In the genomic region with DNA sequence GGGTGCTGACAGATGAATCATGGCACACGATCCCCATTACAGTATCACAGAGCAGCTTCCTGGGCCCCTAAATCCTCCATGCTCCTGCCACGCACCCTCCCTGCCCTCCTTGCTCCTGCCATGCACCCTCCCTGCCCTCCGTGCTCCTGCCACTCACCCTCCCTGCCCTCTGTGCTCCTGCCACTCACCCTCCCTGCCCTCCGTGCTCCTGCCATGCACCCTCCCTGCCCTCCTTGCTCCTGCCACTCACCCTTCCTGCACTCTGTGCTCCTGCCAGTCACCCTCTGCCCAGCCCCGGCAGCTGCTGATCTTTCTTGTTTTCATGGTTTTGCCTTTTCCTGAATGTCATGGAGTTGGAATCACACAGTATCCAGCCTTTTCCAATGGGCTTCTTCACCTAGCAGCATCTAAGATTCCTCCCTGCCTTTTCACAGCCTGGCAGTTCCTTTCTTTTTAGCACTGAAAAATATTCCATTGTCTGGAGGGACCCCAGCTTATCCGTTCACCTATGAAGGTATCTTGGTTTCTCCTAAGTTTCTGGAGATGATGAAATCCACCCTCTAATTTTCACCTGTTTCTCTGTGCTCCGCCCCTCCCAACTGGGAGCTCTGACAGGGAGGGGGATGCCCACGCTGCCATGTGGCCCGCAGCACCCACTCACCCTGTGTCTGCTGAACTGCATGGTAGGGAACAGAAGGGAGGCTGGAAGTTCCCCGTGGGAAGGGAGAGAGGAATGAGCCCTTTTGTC, we compare ENCODE assay signal across 8 cellular contexts.
DNase-seq lines count a peak whose midpoint lies in the region; ATAC-seq and TF ChIP-seq lines count a peak whose summit lies in the region.
"Not testable (repeated sequence)": the region's sequence is repeated elsewhere in the genome, so short reads cannot be mapped to it uniquely, and the experiment has no call there.

No MANE protein-coding gene starts in this region.

- POLR2A ChIA-PET in PC-3 (lab: Charles Lee; ENCODE audit: unreplicated experiment): not testable (repeated sequence)

- peak overlapping the region; percentile 28; the same call in 1 of the 2 replicates for H3K4me2 ChIP-seq in PC-3 (ENCODE audit: low read length)

- peaks cover 16% of the 10 kb centered on the region in 2 donors for H3K36me3 Mint-ChIP-seq in CD14-positive monocyte
- not testable (repeated sequence) for H3K36me3 Mint-ChIP-seq in endodermal cell (ENCODE audit: low read depth)

- not testable (repeated sequence) for TF ChIP-seq EP300 in transverse colon (IDR thresholded peaks at IDR 0.05; ENCODE audit: low read depth)

- H3K4me3 ChIP-seq in PC-3 (ENCODE audit: low read length); ascending aorta; endodermal cell (ENCODE audit: low read length); right atrium auricular region; mucosa of stomach (ENCODE audit: low read length); rectal smooth muscle tissue (ENCODE audit: low read length); transverse colon: not testable (repeated sequence)

- not testable (repeated sequence) for H3K9me3 ChIP-seq in PC-3 (ENCODE audit: low read length); ascending aorta; endodermal cell (ENCODE audit: control insufficient read depth, low read length); right atrium auricular region; mucosa of stomach (ENCODE audit: control insufficient read depth, low read length); transverse colon

- H3K27ac ChIP-seq in PC-3 (ENCODE audit: low read length): peak overlapping the region; percentile 98
- H3K27ac ChIP-seq in ascending aorta: peak overlapping the region; percentile 73 to 81
- H3K27ac ChIP-seq in endodermal cell (ENCODE audit: low read depth, low read length): not testable (repeated sequence)
- H3K27ac ChIP-seq in right atrium auricular region: peak overlapping the region; percentile 77 to 90
- H3K27ac ChIP-seq in rectal smooth muscle tissue (ENCODE audit: low read depth, low read length): peak overlapping the region; percentile 61
- H3K27ac ChIP-seq in transverse colon: peak overlapping the region in 3 of 4 donors; percentile 56 to 71 (median 57)

- not testable (repeated sequence) for BruUV-seq in PC-3 (replicated peaks; lab: Mats Ljungman, UMichigan)

- DNase-seq in CD14-positive monocyte (ENCODE audit: low spot score); PC-3; ascending aorta (ENCODE audit: low spot score in 2 of 2); right atrium auricular region (ENCODE audit: low spot score); transverse colon: not testable (repeated sequence)
- DNase-seq in endodermal cell: peak; percentile 18

- 87 to 88% methylated on average over 3 to 6 of the region's 10 CpGs for WGBS in endodermal cell (ENCODE audit: insufficient coverage in 1 of 2, insufficient read length in 1 of 2), 2 experiments
- WGBS in transverse colon (ENCODE audit: low coverage in 1 of 2), 2 donors: 73 to 87% methylated on average over 4 to 10 of the region's 10 CpGs

- not testable (repeated sequence) for TF ChIP-seq CTCF in CD14-positive monocyte (IDR thresholded peaks at IDR 0.05); PC-3 (conservative IDR thresholded peaks at IDR 0.05; ENCODE audit: low read depth, low read length); ascending aorta (IDR thresholded peaks at IDR 0.05); endodermal cell (conservative IDR thresholded peaks at IDR 0.05); right atrium auricular region (IDR thresholded peaks at IDR 0.05); transverse colon (IDR thresholded peaks at IDR 0.05)

- not testable (repeated sequence) for H3K27me3 ChIP-seq in PC-3 (ENCODE audit: low read length); ascending aorta; endodermal cell (ENCODE audit: control insufficient read depth, insufficient read depth, low read length, poor library complexity, severe bottlenecking); right atrium auricular region; mucosa of stomach (ENCODE audit: control insufficient read depth, insufficient read depth, low read length); rectal smooth muscle tissue (ENCODE audit: control insufficient read depth, insufficient read depth, low read length); transverse colon

- H3K9me2 ChIP-seq in PC-3 (replicated peaks; ENCODE audit: low read length): not testable (repeated sequence)

- H4K20me1 ChIP-seq in PC-3 (ENCODE audit: low read length): not testable (repeated sequence)

- TF ChIP-seq POLR2A in transverse colon (IDR thresholded peaks at IDR 0.05): not testable (repeated sequence)

- peak overlapping the region in 6 of 7 donors; percentile 47 to 90 (median 76) for H3K27ac Mint-ChIP-seq in CD14-positive monocyte
- H3K27ac Mint-ChIP-seq in endodermal cell: peak overlapping the region; percentile 21

- ATAC-seq in PC-3: not testable (repeated sequence)

- not testable (repeated sequence) for H3F3A ChIP-seq in PC-3 (ENCODE audit: low read length, unreplicated experiment)

- H3K9ac ChIP-seq in PC-3 (ENCODE audit: low read length): peak overlapping the region; percentile 93
- not testable (repeated sequence) for H3K9ac ChIP-seq in endodermal cell (ENCODE audit: extremely low read depth, low read length, poor library complexity, severe bottlenecking); rectal smooth muscle tissue (ENCODE audit: low read length)
- H3K9ac ChIP-seq in mucosa of stomach (ENCODE audit: low read length): peak overlapping the region; percentile 1

- CTCF ChIA-PET in PC-3 (lab: Charles Lee): not testable (repeated sequence)

- not testable (repeated sequence) for H3K79me2 ChIP-seq in PC-3 (ENCODE audit: low read length)

- intact Hi-C loops in CD14-positive monocyte (cut with micrococcal nuclease); PC-3 (cut with micrococcal nuclease); ascending aorta (cut with DNase I); transverse colon (cut with DNase I; ENCODE audit: low total_unique reads): not testable (repeated sequence)

- not testable (repeated sequence) for H3K9me3 Mint-ChIP-seq in CD14-positive monocyte, endodermal cell

- not testable (repeated sequence) for H3K36me3 ChIP-seq in PC-3 (ENCODE audit: low read depth, low read length); ascending aorta; endodermal cell (ENCODE audit: control insufficient read depth, insufficient read depth, low read length); right atrium auricular region; mucosa of stomach (ENCODE audit: control insufficient read depth, insufficient read depth, low read length); rectal smooth muscle tissue (ENCODE audit: control insufficient read depth, insufficient read depth, low read length); transverse colon

- in situ Hi-C loops in transverse colon (cut with MboI; ENCODE audit: low pct_ligation_motif_present in 1 of 4, low pct_unique_long_range_greater_than_20kb in 1 of 4, low sequenced_read_pairs in 3 of 4): not testable (repeated sequence)

- H3K4me3 Mint-ChIP-seq in CD14-positive monocyte, endodermal cell: not testable (repeated sequence)

- H2AFZ ChIP-seq in PC-3 (ENCODE audit: low read length): not testable (repeated sequence)

- H3K4me1 ChIP-seq in PC-3 (ENCODE audit: insufficient read depth, low read length): peaks cover 38% of the 10 kb centered on the region
- peaks cover 14 to 36% of the 10 kb centered on the region in 2 donors for H3K4me1 ChIP-seq in ascending aorta
- H3K4me1 ChIP-seq in endodermal cell (ENCODE audit: control insufficient read depth, insufficient read depth, low read length): not testable (repeated sequence)
- H3K4me1 ChIP-seq in right atrium auricular region: peaks cover 0 to 45% of the 10 kb centered on the region in 2 donors
- peaks cover 47% of the 10 kb centered on the region for H3K4me1 ChIP-seq in mucosa of stomach (ENCODE audit: control insufficient read depth, insufficient read depth, low read length)
- H3K4me1 ChIP-seq in rectal smooth muscle tissue (ENCODE audit: control insufficient read depth, insufficient read depth, low read length): peaks cover 13% of the 10 kb centered on the region
- H3K4me1 ChIP-seq in transverse colon: peaks cover 7 to 14% (median 11%) of the 10 kb centered on the region in 4 donors

- peaks cover 20% of the 10 kb centered on the region for H3K4me1 Mint-ChIP-seq in CD14-positive monocyte
- peaks cover 11% of the 10 kb centered on the region for H3K4me1 Mint-ChIP-seq in endodermal cell

- not testable (repeated sequence) for H3K27me3 Mint-ChIP-seq in CD14-positive monocyte (ENCODE audit: low read depth in 3 of 3); endodermal cell (ENCODE audit: insufficient read depth)
